10 cellular contexts compared by ENCODE assay signal in the genomic region with DNA sequence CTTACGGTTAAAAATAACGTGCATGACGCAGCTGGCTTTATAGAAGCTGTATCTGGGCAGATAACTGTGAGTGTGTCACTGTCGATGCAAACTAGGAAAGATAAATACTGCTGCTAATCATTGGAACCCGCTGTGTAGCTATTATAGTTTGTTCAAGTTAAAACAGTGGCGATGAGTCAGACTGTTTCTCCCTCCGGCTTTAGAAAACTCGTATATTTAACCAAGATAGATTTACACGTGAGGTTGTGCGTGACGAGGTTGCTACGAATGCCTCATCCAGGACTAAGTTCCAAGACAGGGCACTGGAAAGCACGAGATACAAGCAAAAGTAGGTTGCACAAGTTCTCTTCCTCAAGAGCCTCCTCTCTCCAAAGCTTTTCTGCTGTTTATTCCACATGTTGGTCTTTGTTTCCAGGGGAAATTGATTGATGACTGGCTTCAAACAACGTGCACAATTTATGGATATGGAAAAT.
DNase-seq lines count a peak whose midpoint lies in the region; TF ChIP-seq lines count a peak whose summit lies in the region.
"Had no signal": no experiment of that assay in that cellular context is flagged by ENCODE, and none has a peak within 500 bp of the region (broad histone marks: within the 10 kb centered on the region; RNA-seq: fewer than 3 reads in every experiment).

No MANE protein-coding gene starts in this region.

- no peak overlapping the region for H3K23ac ChIP-seq in trophoblast cell (ENCODE audit: low read length)

- H3K4me3 ChIP-seq in coronary artery = peak overlapping the region; percentile 15
- H3K4me3 ChIP-seq in trophoblast cell (ENCODE audit: low read depth, low read length) = no peak overlapping the region
- no peak overlapping the region for H3K4me3 ChIP-seq in OCI-LY7 (ENCODE audit: low read depth, low read length, poor library complexity, severe bottlenecking)
- H3K4me3 ChIP-seq: gastrocnemius medialis had no signal

- WGBS in trophoblast cell (ENCODE audit: extremely low coverage, insufficient coverage, insufficient read length) = no CpG with 5 or more reads among the region's 14 CpGs

- H2BK120ac ChIP-seq in trophoblast cell (ENCODE audit: insufficient read depth, low read length, poor library complexity) = no peak overlapping the region

- H3K9me2 ChIP-seq in OCI-LY7 (ENCODE audit: insufficient read depth, low read length) = no peaks in the 10 kb centered on the region

- H3K79me1 ChIP-seq in trophoblast cell (ENCODE audit: low read length) = no peaks in the 10 kb centered on the region

- intact Hi-C loops in OCI-LY7 (cut with micrococcal nuclease; ENCODE audit: unreplicated experiment) = no loop called here

- DNase-seq in EH (ENCODE audit: low read depth) (peak; percentile 91), NCI-H748 (lab: John Stamatoyannopoulos, UW; ENCODE audit: unreplicated experiment) (peak; percentile 90), coronary artery (ENCODE audit: low spot score) (no peak), trophoblast cell (peak; percentile 14 to 28), OCI-LY7 (ENCODE audit: low spot score) (no peak), cortex of kidney (lab: John Stamatoyannopoulos, UW) (no peak)
- no peak for DNase-seq in effector CD8-positive, alpha-beta T cell (lab: John Stamatoyannopoulos, UW)
- DNase-seq in activated CD8-positive, alpha-beta memory T cell treated with anti-CD3 and anti-CD28 coated beads, Interleukin-2, amount 50 U/mL, for 48 hours = no peak
- DNase-seq: gastrocnemius medialis, NCI-H2029 treated with DMSO at 0.1 percent for 48 hours had no signal

- no peak overlapping the region for H3K18ac ChIP-seq in trophoblast cell (ENCODE audit: low read length)

- no TSS peak for BruUV-seq in OCI-LY7 (replicated peaks; lab: Mats Ljungman, UMichigan)

- H2BK5ac ChIP-seq in trophoblast cell (ENCODE audit: low read depth, low read length, poor library complexity) = no peak overlapping the region

- no peak overlapping the region for H3K4me2 ChIP-seq in trophoblast cell (ENCODE audit: low read length)
- no peak overlapping the region for H3K4me2 ChIP-seq in OCI-LY7 (ENCODE audit: low read length)

- no peak overlapping the region for H4K8ac ChIP-seq in trophoblast cell (ENCODE audit: low read depth, low read length)

- no peak overlapping the region for H3K14ac ChIP-seq in trophoblast cell (ENCODE audit: low read length)

- H2BK12ac ChIP-seq in trophoblast cell (ENCODE audit: low read length) = no peak overlapping the region

- no peak overlapping the region for H3K4ac ChIP-seq in trophoblast cell (ENCODE audit: low read depth, low read length)

- no peak overlapping the region for H2AK5ac ChIP-seq in trophoblast cell (ENCODE audit: low read length)

- no peaks in the 10 kb centered on the region for H3K27me3 ChIP-seq in trophoblast cell (ENCODE audit: insufficient read depth, low read length)
- H3K27me3 ChIP-seq: gastrocnemius medialis had no signal

- H3K27ac ChIP-seq in coronary artery (no peak overlapping the region), trophoblast cell (ENCODE audit: low read depth, low read length) (no peak overlapping the region), OCI-LY7 (ENCODE audit: low read depth, low read length, poor library complexity, severe bottlenecking) (no peak overlapping the region)
- H3K27ac ChIP-seq: gastrocnemius medialis had no signal

- no peak overlapping the region for H4K91ac ChIP-seq in trophoblast cell (ENCODE audit: low read depth, low read length)

- H2AFZ ChIP-seq in trophoblast cell (ENCODE audit: insufficient read depth, low read length, poor library complexity) = no peak overlapping the region
- no peak overlapping the region for H2AFZ ChIP-seq in OCI-LY7 (ENCODE audit: low read length)

- no peaks in the 10 kb centered on the region for H3K4me1 ChIP-seq in trophoblast cell (ENCODE audit: control insufficient read depth in 1 of 2, insufficient read depth in 2 of 2, low read length in 2 of 2)
- no peaks in the 10 kb centered on the region for H3K4me1 ChIP-seq in OCI-LY7 (ENCODE audit: insufficient read depth, low read length, poor library complexity, severe bottlenecking)
- H3K4me1 ChIP-seq: gastrocnemius medialis had no signal

- H3K36me3 ChIP-seq in trophoblast cell (ENCODE audit: control insufficient read depth in 1 of 2, insufficient read depth in 2 of 2, low read length in 2 of 2) (no peaks in the 10 kb centered on the region), OCI-LY7 (ENCODE audit: insufficient read depth, low read length) (no peaks in the 10 kb centered on the region)
- H3K36me3 ChIP-seq: gastrocnemius medialis had no signal

- H3K9ac ChIP-seq in trophoblast cell (ENCODE audit: low read length) = no peak overlapping the region

- H3K9me3 ChIP-seq in trophoblast cell (ENCODE audit: insufficient read depth, low read depth, low read length) = no peaks in the 10 kb centered on the region
- H3K9me3 ChIP-seq in OCI-LY7 (ENCODE audit: low read length) = 0 out of 2 replicates have a peak, but pooled peaks cover 9% of the 10 kb centered on the region

- no peak overlapping the region for H4K12ac ChIP-seq in trophoblast cell (ENCODE audit: low read depth, low read length)

- no peak for TF ChIP-seq CTCF in coronary artery (IDR thresholded peaks at IDR 0.05)
- no peak for TF ChIP-seq CTCF in OCI-LY7 (conservative IDR thresholded peaks at IDR 0.05; ENCODE audit: low read length)

- POLR2A ChIA-PET in OCI-LY7 (lab: Charles Lee) = interaction anchor here (0.7 kb wide), 1 partner anchor 114 kb away, joined by 3 read pairs; no protein-coding TSS in a partner anchor

- no peaks in the 10 kb centered on the region for H4K20me1 ChIP-seq in OCI-LY7 (ENCODE audit: insufficient read depth, low read length)

- CTCF ChIA-PET in OCI-LY7 (lab: Charles Lee; ENCODE audit: unreplicated experiment) = no interaction called here

- H3K79me2 ChIP-seq in trophoblast cell (ENCODE audit: control insufficient read depth, insufficient read depth, low read length, poor library complexity) (no peaks in the 10 kb centered on the region), OCI-LY7 (ENCODE audit: insufficient read depth, low read depth, low read length) (no peaks in the 10 kb centered on the region)

Comparison
In these comparisons a context has a peak if more than half of its experiments do, and no peak if none do; other contexts are left out.
1. DNase-seq: peak in EH (single experiment), NCI-H748 (single experiment) and trophoblast cell (2 of 2); none in coronary artery (single experiment), OCI-LY7 (single experiment), effector CD8-positive, alpha-beta T cell (single experiment), cortex of kidney (single experiment) and activated CD8-positive, alpha-beta memory T cell treated with anti-CD3 and anti-CD28 coated beads, Interleukin-2, amount 50 U/mL, for 48 hours (single experiment).